20 cellular contexts compared by ENCODE assay signal in genomic region chr5:158975363-158975762, GRCh38.
"Had no signal": no experiment of that assay in that cellular context is flagged by ENCODE, and none has a peak within 500 bp of the region (broad histone marks: within the 10 kb centered on the region; RNA-seq: fewer than 3 reads in every experiment).

No MANE protein-coding gene starts in this region.

- H3K4me3 ChIP-seq: adrenal gland, cardiac muscle cell, dorsolateral prefrontal cortex, spleen, transverse colon had no signal

- H2AFZ ChIP-seq: parathyroid adenoma had no signal

- H3K27ac Mint-ChIP-seq: activated naive CD4-positive, alpha-beta T cell treated with anti-CD3 and anti-CD28 coated beads, Interleukin-2, amount 50 U/mL, for 72 hours; activated T-cell treated with anti-CD3 and anti-CD28 coated beads, Interleukin-2, amount 50 U/mL, for 72 hours; endodermal cell; T-helper 1 cell treated with Interleukin-12 subunit alpha and Interleukin-12 subunit beta and Interleukin-4 antibody, amounts not matched to agents 30 μg/mL and 1 μg/mL, for 36 hours had no signal

- H3K9me3 ChIP-seq: adrenal gland, spleen, transverse colon had no signal

- DNase-seq: activated CD4-positive, alpha-beta T cell treated with anti-CD3 and anti-CD28 coated beads, Interleukin-2, amount 50 U/mL, for 1 hour; activated CD4-positive, CD25-positive, alpha-beta regulatory T cell treated with anti-CD3 and anti-CD28 coated beads, Interleukin-2, amount 50 U/mL, for 72 hours; activated CD8-positive, alpha-beta memory T cell treated with anti-CD3 and anti-CD28 coated beads for 24 hours; activated CD8-positive, alpha-beta memory T cell treated with anti-CD3 and anti-CD28 coated beads, Interleukin-2, amount 50 U/mL, for 48 hours; activated gamma-delta T cell treated with Interleukin-2 at 50 U/mL for 16 hours; activated T-cell treated with anti-CD3 and anti-CD28 coated beads, Interleukin-2, amount 50 U/mL, for 72 hours; adrenal gland; dorsolateral prefrontal cortex; endodermal cell; hippocampal formation; spleen; stimulated activated naive CD4-positive, alpha-beta T cell treated with Interleukin-2 at 50 U/mL for 16 hours; substantia nigra; transverse colon had no signal

- H3K36me3 ChIP-seq: adrenal gland, cardiac muscle cell, spleen, transverse colon had no signal

- H3K79me2 ChIP-seq: parathyroid adenoma had no signal

- H3K4me3 Mint-ChIP-seq: activated T-cell treated with anti-CD3 and anti-CD28 coated beads, Interleukin-2, amount 50 U/mL, for 72 hours; endodermal cell; T-helper 1 cell treated with Interleukin-12 subunit alpha and Interleukin-12 subunit beta and Interleukin-4 antibody, amounts not matched to agents 30 μg/mL and 1 μg/mL, for 36 hours had no signal

- H3K9me3 Mint-ChIP-seq: activated naive CD4-positive, alpha-beta T cell treated with anti-CD3 and anti-CD28 coated beads, Interleukin-2, amount 50 U/mL, for 72 hours; activated T-cell treated with anti-CD3 and anti-CD28 coated beads, Interleukin-2, amount 50 U/mL, for 72 hours; endodermal cell; T-helper 1 cell treated with Interleukin-12 subunit alpha and Interleukin-12 subunit beta and Interleukin-4 antibody, amounts not matched to agents 30 μg/mL and 1 μg/mL, for 36 hours had no signal

- H3K36me3 Mint-ChIP-seq: activated naive CD4-positive, alpha-beta T cell treated with anti-CD3 and anti-CD28 coated beads, Interleukin-2, amount 50 U/mL, for 72 hours had no signal

- H3K27me3 ChIP-seq: adrenal gland, cardiac muscle cell, spleen, transverse colon had no signal

- H3K4me1 ChIP-seq: parathyroid adenoma had no signal

- H3K27ac ChIP-seq: adrenal gland, cardiac muscle cell, dorsolateral prefrontal cortex, epithelial cell of prostate, parathyroid adenoma, spleen had no signal

- ATAC-seq: activated naive CD4-positive, alpha-beta T cell treated with anti-CD3 and anti-CD28 coated beads, Interleukin-2, amount 50 U/mL, for 72 hours; activated T-cell treated with anti-CD3 and anti-CD28 coated beads, Interleukin-2, amount 50 U/mL, for 72 hours; left lobe of liver had no signal
